In the genomic region with DNA sequence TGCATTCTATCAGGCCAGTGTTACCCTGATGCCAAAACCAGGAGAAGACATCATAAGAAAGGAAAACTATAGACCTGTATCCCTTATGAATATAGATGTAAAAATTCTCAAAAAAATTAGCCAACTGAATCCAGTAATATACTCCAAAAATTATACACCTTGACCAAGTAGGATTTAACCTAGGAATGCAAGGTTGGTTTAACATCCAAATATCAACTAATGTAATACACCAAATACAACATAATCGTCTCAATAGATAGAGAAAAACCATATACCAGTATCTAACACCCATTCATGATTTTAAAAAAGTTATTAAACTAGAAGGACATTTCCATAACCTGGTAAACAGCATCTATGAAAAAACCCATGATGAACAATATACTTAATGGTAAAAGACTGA, we compare ENCODE assay signal across 29 cellular contexts.
"Had no signal": no experiment of that assay in that cellular context is flagged by ENCODE, and none has a peak within 500 bp of the region (broad histone marks: within the 10 kb centered on the region; RNA-seq: fewer than 3 reads in every experiment).

No MANE protein-coding gene starts in this region.

- H3K27ac ChIP-seq: ascending aorta, cardiac muscle cell, VCaP had no signal

- H3K4me3 ChIP-seq: ascending aorta, cardiac muscle cell had no signal

- H3K36me3 ChIP-seq: ascending aorta, cardiac muscle cell had no signal

- H3K27me3 ChIP-seq: ascending aorta, cardiac muscle cell had no signal

- DNase-seq: activated B cell treated with CpG ODN at 0.5 μM for 24 hours; activated CD4-positive, alpha-beta memory T cell treated with anti-CD3 and anti-CD28 coated beads for 36 hours; activated CD4-positive, alpha-beta T cell treated with anti-CD3 and anti-CD28 coated beads for 4 hours; activated CD4-positive, alpha-beta T cell treated with anti-CD3 and anti-CD28 coated beads, Interleukin-2, amount 10 ng/mL, durations not matched to agents 24 days and 14 days; activated CD4-positive, alpha-beta T cell treated with anti-CD3 and anti-CD28 coated beads, Interleukin-2, amount 50 U/mL, for 1 hour; activated CD4-positive, alpha-beta T cell treated with anti-CD3 and anti-CD28 coated beads, Interleukin-2, amount 50 U/mL, for 4 hours; activated CD4-positive, CD25-positive, alpha-beta regulatory T cell treated with anti-CD3 and anti-CD28 coated beads, Interleukin-2, amount 50 U/mL, for 72 hours; activated CD8-positive, alpha-beta memory T cell treated with anti-CD3 and anti-CD28 coated beads, Interleukin-2, amount 50 U/mL, for 4 hours; activated CD8-positive, alpha-beta T cell treated with anti-CD3 and anti-CD28 coated beads for 36 hours; activated effector memory CD4-positive, alpha-beta T cell treated with anti-CD3 and anti-CD28 coated beads, Interleukin-2, amount 50 U/mL, for 16 hours; activated gamma-delta T cell treated with Interleukin-2 at 50 U/mL for 16 hours; activated naive CD4-positive, alpha-beta T cell; activated naive CD4-positive, alpha-beta T cell treated with anti-CD3 and anti-CD28 coated beads for 36 hours; activated naive CD4-positive, alpha-beta T cell treated with anti-CD3 and anti-CD28 coated beads, Interleukin-2, amount 50 U/mL, for 16 hours; activated naive CD8-positive, alpha-beta T cell treated with anti-CD3 and anti-CD28 coated beads, Interleukin-2, amount 10 ng/mL, durations not matched to agents 7 days and 5 days; activated naive CD8-positive, alpha-beta T cell treated with anti-CD3 and anti-CD28 coated beads, Interleukin-2, amount 50 U/mL, for 24 hours; activated T-cell treated with anti-CD3 and anti-CD28 coated beads for 4 hours; activated T-cell treated with anti-CD3 and anti-CD28 coated beads, Interleukin-2, amount 50 U/mL, for 1 hour; activated T-cell treated with anti-CD3 and anti-CD28 coated beads, Interleukin-2, amount 50 U/mL, for 4 hours; activated T-cell treated with anti-CD3 and anti-CD28 coated beads, Interleukin-2, amount 50 U/mL, for 72 hours; amygdala; anterior cingulate cortex; caudate nucleus; cerebellar nuclear complex; T-helper 2 cell; T-helper 9 cell had no signal

- H3K4me1 ChIP-seq: ascending aorta had no signal
